ENCODE assay signal across 8 cellular contexts in the genomic region with DNA sequence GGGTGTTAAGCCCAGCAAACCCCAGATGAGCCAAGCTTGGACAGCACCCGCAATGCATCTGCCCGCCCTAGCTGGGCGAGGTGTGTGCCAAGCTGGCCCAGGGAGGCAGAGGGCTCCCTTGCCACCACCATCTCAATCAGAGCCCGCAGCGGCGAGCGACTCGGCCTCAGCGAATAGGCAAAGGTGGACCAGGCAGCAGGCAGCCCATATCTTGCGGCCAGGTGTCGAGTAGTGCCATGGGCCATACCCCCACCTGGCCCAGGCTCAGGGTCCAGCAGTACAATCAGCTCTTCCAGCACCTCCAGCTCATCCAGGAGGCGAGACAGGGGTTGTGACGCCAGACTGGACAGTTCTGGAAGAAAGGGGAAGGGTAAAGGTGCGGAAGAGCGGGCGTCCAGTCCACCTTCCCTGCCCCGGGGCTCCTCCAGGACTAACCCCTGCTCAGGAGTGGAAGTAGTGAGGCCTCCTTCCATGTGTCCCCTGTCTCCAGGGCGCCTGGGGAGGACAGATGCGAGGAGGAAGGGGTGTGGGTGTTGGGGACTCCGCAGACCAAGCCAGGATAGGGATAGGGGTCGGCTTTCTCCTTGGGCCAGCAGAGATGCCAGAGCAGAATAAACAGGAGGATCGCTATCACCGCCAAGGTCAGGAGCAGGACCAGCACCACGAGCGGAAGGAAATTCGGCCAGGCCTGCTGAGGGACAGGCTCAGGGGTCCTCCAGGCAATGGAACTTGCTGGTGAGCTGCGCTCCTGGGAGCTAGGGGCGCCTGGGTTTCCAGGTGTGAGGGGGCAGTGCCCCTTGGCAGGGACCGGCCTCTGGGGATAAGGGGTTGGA. TPM values are rescaled to one million over a fixed set of nuclear protein-coding genes. Genes with fewer than 3 reads are reported as not detected.
DNase-seq lines count a peak whose midpoint lies in the region; ATAC-seq, FAIRE-seq and TF ChIP-seq lines count a peak whose summit lies in the region.

No MANE protein-coding gene starts in this region.

- WGBS in tibial nerve, 2 donors, result 66 to 77% methylated on average over 25 to 28 of the region's 29 CpGs

- no peak overlapping the region for H3K27ac Mint-ChIP-seq in activated naive CD4-positive, alpha-beta T cell treated with anti-CD3 and anti-CD28 coated beads for 36 hours
- H3K27ac Mint-ChIP-seq in activated naive CD8-positive, alpha-beta T cell treated with anti-CD3 and anti-CD28 coated beads, Interleukin-2, amount 50 U/mL, for 24 hours, result peak overlapping the region; percentile 57

- no peak for ATAC-seq in activated naive CD8-positive, alpha-beta T cell treated with anti-CD3 and anti-CD28 coated beads, Interleukin-2, amount 50 U/mL, for 24 hours
- ATAC-seq in left lung, result no peak

- peak overlapping the region; percentile 63 to 67 for H3K4me3 ChIP-seq in left lung
- peak overlapping the region; percentile 42 to 75 (median 66) for H3K4me3 ChIP-seq in tibial nerve

- DNase-seq in activated naive CD4-positive, alpha-beta T cell treated with anti-CD3 and anti-CD28 coated beads for 36 hours, result no peak
- DNase-seq in activated naive CD4-positive, alpha-beta T cell (lab: John Stamatoyannopoulos, UW), result no peak
- no peak for DNase-seq in activated naive CD8-positive, alpha-beta T cell treated with anti-CD3 and anti-CD28 coated beads, Interleukin-2, amount 50 U/mL, for 24 hours
- peak in 1 of 2 donors; percentile 80 for DNase-seq in left lung
- no peak for DNase-seq in tibial nerve (ENCODE audit: low spot score in 2 of 2)
- no peak for DNase-seq in urothelium cell line (ENCODE audit: low spot score)
- no peak for DNase-seq in dermis blood vessel endothelial cell
- DNase-seq in SK-N-DZ (ENCODE audit: low spot score), result no peak

- no peaks in the 10 kb centered on the region for H3K9me3 ChIP-seq in left lung
- no peaks in the 10 kb centered on the region for H3K9me3 ChIP-seq in tibial nerve

- H3K36me3 Mint-ChIP-seq in activated naive CD4-positive, alpha-beta T cell treated with anti-CD3 and anti-CD28 coated beads for 36 hours (ENCODE audit: low read depth), result peaks cover 32% of the 10 kb centered on the region
- peaks cover 41% of the 10 kb centered on the region for H3K36me3 Mint-ChIP-seq in activated naive CD8-positive, alpha-beta T cell treated with anti-CD3 and anti-CD28 coated beads, Interleukin-2, amount 50 U/mL, for 24 hours (ENCODE audit: low read depth)

- H3K27me3 Mint-ChIP-seq in activated naive CD4-positive, alpha-beta T cell treated with anti-CD3 and anti-CD28 coated beads for 36 hours (ENCODE audit: low read depth), result no peaks in the 10 kb centered on the region
- no peaks in the 10 kb centered on the region for H3K27me3 Mint-ChIP-seq in activated naive CD8-positive, alpha-beta T cell treated with anti-CD3 and anti-CD28 coated beads, Interleukin-2, amount 50 U/mL, for 24 hours

- no peak for FAIRE-seq in urothelium cell line (lab: Jason Lieb, UNC)

- H3K27ac ChIP-seq in left lung, result peak overlapping the region; percentile 76 to 94
- H3K27ac ChIP-seq in tibial nerve, result peak overlapping the region; percentile 16 to 90 (median 83)

- TF ChIP-seq POLR2A in tibial nerve (IDR thresholded peaks at IDR 0.05), result no peak

- H3K36me3 ChIP-seq in left lung (peaks cover 0 to 49% of the 10 kb centered on the region in 2 donors), tibial nerve (peaks cover 3 to 54% (median 4%) of the 10 kb centered on the region in 3 donors)

- H3K4me1 ChIP-seq in left lung (peaks cover 6 to 54% of the 10 kb centered on the region in 2 donors), tibial nerve (peaks cover 0 to 31% (median 22%) of the 10 kb centered on the region in 4 donors)

- no peak for TF ChIP-seq EP300 in tibial nerve (IDR thresholded peaks at IDR 0.05)

- intact Hi-C loops in activated naive CD4-positive, alpha-beta T cell treated with anti-CD3 and anti-CD28 coated beads for 36 hours (cut with micrococcal nuclease), result loop anchor here (1.0 to 10.0 kb wide), 8 partner anchors 19 to 405 kb away; partner anchors contain the start of genes ALKBH6, CAPNS1 and PROSER3
- intact Hi-C loops in left lung (cut with DNase I), result no loop called here

- CTCF ChIA-PET in activated naive CD4-positive, alpha-beta T cell treated with anti-CD3 and anti-CD28 coated beads for 36 hours (lab: Charles Lee), result interaction anchor here (0.6 to 1.8 kb wide), 6 partner anchors 9 to 47 kb away, joined by 3 to 10 read pairs (median 3); partner anchors contain the start of gene LIN37

- peaks cover 41% of the 10 kb centered on the region for H3K4me1 Mint-ChIP-seq in activated naive CD4-positive, alpha-beta T cell treated with anti-CD3 and anti-CD28 coated beads for 36 hours (ENCODE audit: low read depth)
- H3K4me1 Mint-ChIP-seq in activated naive CD8-positive, alpha-beta T cell treated with anti-CD3 and anti-CD28 coated beads, Interleukin-2, amount 50 U/mL, for 24 hours, result peaks cover 45% of the 10 kb centered on the region

- no peaks in the 10 kb centered on the region for H3K27me3 ChIP-seq in left lung
- H3K27me3 ChIP-seq in tibial nerve, result no peaks in the 10 kb centered on the region

- no peaks in the 10 kb centered on the region for H3K9me3 Mint-ChIP-seq in activated naive CD4-positive, alpha-beta T cell treated with anti-CD3 and anti-CD28 coated beads for 36 hours
- no peaks in the 10 kb centered on the region for H3K9me3 Mint-ChIP-seq in activated naive CD8-positive, alpha-beta T cell treated with anti-CD3 and anti-CD28 coated beads, Interleukin-2, amount 50 U/mL, for 24 hours

- peak overlapping the region; percentile 89 for H3K4me3 Mint-ChIP-seq in activated naive CD4-positive, alpha-beta T cell treated with anti-CD3 and anti-CD28 coated beads for 36 hours
- peak overlapping the region; percentile 97 for H3K4me3 Mint-ChIP-seq in activated naive CD8-positive, alpha-beta T cell treated with anti-CD3 and anti-CD28 coated beads, Interleukin-2, amount 50 U/mL, for 24 hours

- TF ChIP-seq CTCF in left lung (IDR thresholded peaks at IDR 0.05) (no peak), tibial nerve (IDR thresholded peaks at IDR 0.05) (no peak)

RNA-seq across cellular contexts. Expression of gene IGFLR1, which starts 2.8 kb away (rescaled TPM):
- total RNA-seq in activated naive CD4-positive, alpha-beta T cell treated with anti-CD3 and anti-CD28 coated beads for 36 hours, result 10 to 100 TPM; 51.0 to 52.8 TPM
- 10 to 100 TPM; 14.1 to 25.8 TPM for total RNA-seq in left lung
- 10 to 100 TPM in 2 of 4 donors, 1 to 10 TPM in 2; 4.8 to 25.5 (median 10.7) TPM for total RNA-seq in tibial nerve
- total RNA-seq in dermis blood vessel endothelial cell, result 1.9 and 2.2 TPM in 2 replicates
- 22.5 and 25.0 TPM in 2 replicates for polyA plus RNA-seq in SK-N-DZ (2014; cell fraction: cytosol; rRNA removed)
- 14.4 and 27.5 TPM in 2 replicates for polyA plus RNA-seq in SK-N-DZ (2014; cell fraction: nucleus; rRNA removed)

RNA-seq across cellular contexts. Expression of gene U2AF1L4, which starts 5.7 kb away (rescaled TPM):
- 10 to 100 TPM; 41.8 to 44.2 TPM for total RNA-seq in activated naive CD4-positive, alpha-beta T cell treated with anti-CD3 and anti-CD28 coated beads for 36 hours
- total RNA-seq in left lung (10 to 100 TPM; 15.2 to 16.6 TPM), tibial nerve (10 to 100 TPM; 17.8 to 51.1 (median 43.2) TPM), dermis blood vessel endothelial cell (2.9 and 7.8 TPM in 2 replicates)
- 8.7 and 9.0 TPM in 2 replicates for polyA plus RNA-seq in SK-N-DZ (2014; cell fraction: cytosol; rRNA removed)
- 28.2 and 29.5 TPM in 2 replicates for polyA plus RNA-seq in SK-N-DZ (2014; cell fraction: nucleus; rRNA removed)

RNA-seq across cellular contexts. Expression of gene PSENEN, which starts 6.0 kb away (rescaled TPM):
- 10 to 100 TPM; 32.4 to 37.7 TPM for total RNA-seq in activated naive CD4-positive, alpha-beta T cell treated with anti-CD3 and anti-CD28 coated beads for 36 hours
- total RNA-seq in left lung (10 to 100 TPM; 59.6 to 90.3 TPM), tibial nerve (10 to 100 TPM; 33.1 to 46.7 (median 40.3) TPM), dermis blood vessel endothelial cell (15.1 and 16.1 TPM in 2 replicates)
- 28.7 and 40.4 TPM in 2 replicates for polyA plus RNA-seq in SK-N-DZ (2014; cell fraction: cytosol; rRNA removed)
- polyA plus RNA-seq in SK-N-DZ (2014; cell fraction: nucleus; rRNA removed), result 22.9 and 29.9 TPM in 2 replicates

RNA-seq across cellular contexts. Expression of gene LIN37, which starts 8.9 kb away (rescaled TPM):
- 1 to 10 TPM; 5.7 to 9.7 TPM for total RNA-seq in activated naive CD4-positive, alpha-beta T cell treated with anti-CD3 and anti-CD28 coated beads for 36 hours
- 1 to 10 TPM; 6.6 to 9.9 TPM for total RNA-seq in left lung
- total RNA-seq in tibial nerve, result 10 to 100 TPM; 18.1 to 32.7 (median 20.6) TPM
- 4.7 and 8.2 TPM in 2 replicates for total RNA-seq in dermis blood vessel endothelial cell
- 8.2 and 11.0 TPM in 2 replicates for polyA plus RNA-seq in SK-N-DZ (2014; cell fraction: cytosol; rRNA removed)
- 40.1 and 53.4 TPM in 2 replicates for polyA plus RNA-seq in SK-N-DZ (2014; cell fraction: nucleus; rRNA removed)

RNA-seq across cellular contexts. Expression of gene HSPB6, which starts 17.3 kb away (rescaled TPM):
- total RNA-seq in activated naive CD4-positive, alpha-beta T cell treated with anti-CD3 and anti-CD28 coated beads for 36 hours, result under 1 TPM; 0.40 to 0.55 TPM
- 10 to 100 TPM; 38.3 to 39.7 TPM for total RNA-seq in left lung
- total RNA-seq in tibial nerve, result 100 to 1,000 TPM in 3 of 4 donors, 10 to 100 TPM in 1; 85.2 to 190 (median 124) TPM
- 0.17 and 1.2 TPM in 2 replicates for total RNA-seq in dermis blood vessel endothelial cell
- not detected in 2 replicates for polyA plus RNA-seq in SK-N-DZ (2014; cell fraction: cytosol; rRNA removed)
- polyA plus RNA-seq in SK-N-DZ (2014; cell fraction: nucleus; rRNA removed), result 0.41 TPM in 1 of 2 replicates, not detected in the other
